ENCODE assay signal across 8 cellular contexts in the genomic region with DNA sequence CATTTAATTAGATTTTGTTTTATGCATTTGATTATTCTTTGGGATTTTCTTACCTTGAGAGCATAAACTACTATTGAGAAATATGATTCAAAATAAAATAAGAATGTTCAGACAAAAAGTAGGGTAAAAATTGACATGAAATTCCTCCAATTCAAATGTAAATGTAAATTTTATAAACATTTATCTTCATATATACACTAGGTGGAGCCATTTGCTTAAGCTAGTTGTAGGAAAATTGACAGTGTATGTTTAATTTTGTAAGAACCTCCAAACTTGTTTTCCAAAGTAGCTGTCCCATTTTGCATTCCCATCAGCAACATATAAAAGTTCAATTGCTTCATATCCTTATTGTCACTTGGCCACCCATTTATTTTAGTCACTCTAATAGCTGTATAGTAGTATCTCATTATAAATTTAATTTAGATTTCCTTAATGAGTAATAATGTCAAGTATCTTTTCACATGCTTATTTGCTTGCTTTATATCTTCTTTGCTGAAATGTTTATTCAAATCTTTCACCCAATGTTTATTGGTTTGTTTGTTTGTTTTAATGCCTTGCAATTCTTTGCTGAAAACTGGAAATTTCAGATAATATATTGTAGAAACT. TPM values are rescaled to one million over a fixed set of nuclear protein-coding genes. Genes with fewer than 3 reads are reported as not detected.
DNase-seq lines count a peak whose midpoint lies in the region; ATAC-seq and TF ChIP-seq lines count a peak whose summit lies in the region.

No MANE protein-coding gene starts in this region.

- CTCF ChIA-PET in AG04449 (lab: Yijun Ruan, JAX): interaction anchor here (0.7 to 4.6 kb wide), 14 partner anchors 11 to 940 kb away, joined by 3 to 31 read pairs (median 4); no protein-coding TSS in a partner anchor

- TF ChIP-seq POLR2A in vagina (IDR thresholded peaks at IDR 0.05): no peak

- H3K27ac ChIP-seq in OCI-LY1 (ENCODE audit: low read depth, low read length, poor library complexity, severe bottlenecking) (no peak overlapping the region), fibroblast of lung (ENCODE audit: insufficient read depth, low read length) (no peak overlapping the region), vagina (no peak overlapping the region)

- ATAC-seq in GM21737 (IDR thresholded peaks at IDR 0.05; ENCODE audit: unreplicated experiment): no peak

- no peaks in the 10 kb centered on the region for H4K20me1 ChIP-seq in OCI-LY1 (ENCODE audit: insufficient read depth, low read length)
- H4K20me1 ChIP-seq in fibroblast of lung (ENCODE audit: control insufficient read depth, extremely low read depth, insufficient read depth, low read length): no peaks in the 10 kb centered on the region

- peak; percentile 7 for TF ChIP-seq CTCF in AG04449 (IDR thresholded peaks at IDR 0.05; ENCODE audit: insufficient read depth, low read length, missing control alignments)
- TF ChIP-seq CTCF in GM12872 (IDR thresholded peaks at IDR 0.05; ENCODE audit: insufficient read depth, low read depth, low read length): peak; percentile 9; the same call in 1 of the 3 replicates
- peak; percentile 23; the same call in 1 of the 2 replicates for TF ChIP-seq CTCF in OCI-LY1 (IDR thresholded peaks at IDR 0.05; ENCODE audit: low read length)
- peak; percentile 5 to 39 for TF ChIP-seq CTCF in fibroblast of lung (conservative IDR thresholded peaks at IDR 0.05 in 1 of 2, IDR thresholded peaks at IDR 0.05 in 1 of 2; ENCODE audit: low read depth in 1 of 2, low read length in 2 of 2)
- peak in 1 of 3 experiments; percentile 17 for TF ChIP-seq CTCF in vagina (IDR thresholded peaks at IDR 0.05)

- H3K9me2 ChIP-seq in OCI-LY1 (ENCODE audit: low read depth, low read length): no peaks in the 10 kb centered on the region

- intact Hi-C loops in vagina (cut with DNase I): no loop called here

- H3K9me3 ChIP-seq in OCI-LY1 (ENCODE audit: low read length) (no peaks in the 10 kb centered on the region), fibroblast of lung (ENCODE audit: control insufficient read depth, insufficient read depth, low read depth, low read length) (no peaks in the 10 kb centered on the region), vagina (no peaks in the 10 kb centered on the region)

- no peak overlapping the region for H3K9ac ChIP-seq in OCI-LY1 (ENCODE audit: low read length)
- no peak overlapping the region for H3K9ac ChIP-seq in fibroblast of lung (ENCODE audit: insufficient read depth, low read length)

- H3K27me3 ChIP-seq in OCI-LY1 (ENCODE audit: insufficient read depth, low read length) (no peaks in the 10 kb centered on the region), fibroblast of lung (ENCODE audit: control insufficient read depth, insufficient read depth, low read length) (no peaks in the 10 kb centered on the region), vagina (no peaks in the 10 kb centered on the region)

- DNase-seq in AG04449 (ENCODE audit: low read depth, low spot score) (no peak), fibroblast of lung (ENCODE audit: low read depth in 2 of 2) (peak in 1 of 2 donors; percentile 47), iPS-NIHi7 (ENCODE audit: extremely low spot score) (no peak), D341Med (ENCODE audit: low spot score) (no peak), vagina (ENCODE audit: extremely low spot score in 2 of 2) (no peak)

- POLR2A ChIA-PET in AG04449 (lab: Yijun Ruan, JAX): no interaction called here

- no peaks in the 10 kb centered on the region for H3F3A ChIP-seq in OCI-LY1 (ENCODE audit: insufficient read depth, low read length)

- H3K79me2 ChIP-seq in OCI-LY1 (ENCODE audit: insufficient read depth, low read length) (no peaks in the 10 kb centered on the region), fibroblast of lung (ENCODE audit: control insufficient read depth, insufficient read depth, low read length) (no peaks in the 10 kb centered on the region)

- H3K4me3 ChIP-seq in AG04449 (ENCODE audit: low read depth, low read length) (no peak overlapping the region), OCI-LY1 (ENCODE audit: low read depth, low read length, poor library complexity, severe bottlenecking) (no peak overlapping the region), fibroblast of lung (replicated peaks in 1 of 4; ENCODE audit: control extremely low read depth in 1 of 4, insufficient read depth in 1 of 4, low read depth in 3 of 4, low read length in 4 of 4) (no peak overlapping the region), vagina (no peak overlapping the region)

- H2AFZ ChIP-seq in OCI-LY1 (ENCODE audit: low read length): no peak overlapping the region
- no peak overlapping the region for H2AFZ ChIP-seq in fibroblast of lung (ENCODE audit: low read length)

- no peaks in the 10 kb centered on the region for H3K36me3 ChIP-seq in OCI-LY1 (ENCODE audit: insufficient read depth, low read length)
- H3K36me3 ChIP-seq in fibroblast of lung (ENCODE audit: control insufficient read depth, insufficient read depth, low read length): no peaks in the 10 kb centered on the region
- H3K36me3 ChIP-seq in vagina: no peaks in the 10 kb centered on the region

- H3K4me1 ChIP-seq in OCI-LY1 (ENCODE audit: insufficient read depth, low read length, severe bottlenecking) (no peaks in the 10 kb centered on the region), fibroblast of lung (ENCODE audit: control insufficient read depth, extremely low read depth, insufficient read depth, low read length) (no peaks in the 10 kb centered on the region), vagina (no peaks in the 10 kb centered on the region)

- H3K4me2 ChIP-seq in OCI-LY1 (ENCODE audit: low read length) (no peak overlapping the region), fibroblast of lung (ENCODE audit: extremely low read depth, insufficient read depth, low read length) (no peak overlapping the region)

RNA-seq across cellular contexts. Expression of a gene that starts 37.6 kb away (rescaled TPM):
- not detected in 2 replicates for total RNA-seq in fibroblast of lung
- polyA plus RNA-seq in fibroblast of lung: not detected in 2 replicates
- not detected in 2 replicates for polyA plus RNA-seq in fibroblast of lung (2012)
- not detected in 2 replicates for polyA minus RNA-seq in fibroblast of lung (ENCODE audit: low replicate concordance)
- not detected for total RNA-seq in vagina
